8 cellular contexts compared by ENCODE assay signal in genomic region chr12:74890237-74890599, GRCh38.
DNase-seq lines count a peak whose midpoint lies in the region; ATAC-seq and TF ChIP-seq lines count a peak whose summit lies in the region.

No MANE protein-coding gene starts in this region.

- H3K36me3 Mint-ChIP-seq in natural killer cell, result no peaks in the 10 kb centered on the region

- no peaks in the 10 kb centered on the region for H3K27me3 Mint-ChIP-seq in natural killer cell (ENCODE audit: low read depth in 2 of 2)

- TF ChIP-seq CTCF in GM12865 (IDR thresholded peaks at IDR 0.05; ENCODE audit: insufficient read depth, low read depth, low read length, missing control alignments) (no peak), natural killer cell (IDR thresholded peaks at IDR 0.05) (no peak)

- H3K9me3 Mint-ChIP-seq in natural killer cell, result peaks cover 5 to 7% of the 10 kb centered on the region in 2 donors

- H3K27ac Mint-ChIP-seq in natural killer cell, result no peak overlapping the region

- H3K4me3 ChIP-seq in GM12865 (ENCODE audit: low read depth, low read length), result no peak overlapping the region

- no peak overlapping the region for H3K4me3 Mint-ChIP-seq in natural killer cell

- peak overlapping the region; percentile 51 for H3K27ac ChIP-seq in angular gyrus (ENCODE audit: low read depth, low read length)

- no peaks in the 10 kb centered on the region for H3K4me1 Mint-ChIP-seq in natural killer cell

- peak; percentile 47 for DNase-seq in GM12865 (ENCODE audit: low read depth)
- DNase-seq in HK-2 (ENCODE audit: unreplicated experiment), result peak; percentile 32
- peak; percentile 41 to 88 for DNase-seq in lung microvascular endothelial cell (ENCODE audit: low read depth in 2 of 2)
- no peak for DNase-seq in NCI-H1092 treated with DMSO at 0.1 percent for 48 hours (lab: John Stamatoyannopoulos, UW)
- DNase-seq in natural killer cell, result no peak
- DNase-seq in globus pallidus (ENCODE audit: low spot score), result no peak

- intact Hi-C loops in natural killer cell (cut with micrococcal nuclease), result no loop called here

- ATAC-seq in GM21529 (IDR thresholded peaks at IDR 0.05; ENCODE audit: unreplicated experiment) (peak; percentile 95), natural killer cell (no peak)

Comparison
In these comparisons a context has a peak if more than half of its experiments do, and no peak if none do; other contexts are left out.
1. DNase-seq: peak in GM12865 (single experiment), HK-2 (single experiment) and lung microvascular endothelial cell (2 of 2); none in NCI-H1092 treated with DMSO at 0.1 percent for 48 hours (single experiment), natural killer cell (single experiment) and globus pallidus (single experiment).